In genomic region chr1:37593726-37594125, GRCh38 we compare ENCODE assay signal across 1 cellular context.
TF ChIP-seq lines count a peak whose summit lies in the region.

No MANE protein-coding gene starts in this region.

TF ChIP-seq in GM12878, 131 proteins besides CTCF, POLR2A, EP300 and RAD21:
- TF ChIP-seq LARP7 (IDR thresholded peaks at IDR 0.05) = no peak
- no peak for TF ChIP-seq NR2C1 (IDR thresholded peaks at IDR 0.05)
- TF ChIP-seq CBFB (IDR thresholded peaks at IDR 0.05; ENCODE audit: low read depth) = no peak
- no peak for TF ChIP-seq USF2 (IDR thresholded peaks at IDR 0.05; ENCODE audit: borderline replicate concordance, low read depth, low read length)
- TF ChIP-seq CEBPZ (IDR thresholded peaks at IDR 0.05; ENCODE audit: low read depth, low read length) = no peak
- no peak for TF ChIP-seq IRF3 (IDR thresholded peaks at IDR 0.05)
- no peak for TF ChIP-seq ZNF217 (IDR thresholded peaks at IDR 0.05)
- TF ChIP-seq SMARCA5 (IDR thresholded peaks at IDR 0.05) = no peak
- no peak for TF ChIP-seq STAT3 (IDR thresholded peaks at IDR 0.05; ENCODE audit: low read depth, low read length)
